1 cellular context compared by ENCODE assay signal in the genomic region with DNA sequence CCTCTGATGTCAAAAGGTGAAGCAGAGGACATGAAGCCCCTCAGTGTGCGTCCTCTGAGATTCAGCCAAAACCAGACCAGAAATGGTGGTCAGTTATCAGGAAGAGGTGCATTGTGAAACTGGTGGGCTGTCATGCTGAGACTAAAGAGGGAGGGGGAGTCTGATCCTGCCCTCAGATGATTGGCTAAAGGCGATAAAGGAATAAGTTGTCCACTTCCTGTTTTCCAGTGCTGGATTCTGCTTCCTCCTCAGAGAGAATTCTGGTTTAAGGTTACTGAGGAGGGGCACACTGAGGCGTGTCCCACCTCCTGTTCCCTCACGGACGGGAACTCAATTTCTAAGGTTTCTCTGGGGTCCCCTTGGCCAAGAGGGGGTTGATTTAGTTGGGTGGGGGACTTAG.
TF ChIP-seq lines count a peak whose summit lies in the region.

No MANE protein-coding gene starts in this region.

TF ChIP-seq in H1, 55 proteins besides CTCF, POLR2A, EP300 and RAD21:
- TF ChIP-seq SRF (IDR thresholded peaks at IDR 0.05; ENCODE audit: low read depth, low read length) (no peak), CBX8 (IDR thresholded peaks at IDR 0.05; ENCODE audit: borderline replicate concordance, low read depth, low read length) (no peak), EZH2 (IDR thresholded peaks at IDR 0.05; ENCODE audit: low read depth, low read length, severe bottlenecking) (no peak), SP1 (IDR thresholded peaks at IDR 0.05; ENCODE audit: low read depth, low read length) (no peak)
